Comparison of ENCODE assay signal across 22 cellular contexts in genomic region chr13:34640179-34640929, GRCh38.
DNase-seq lines count a peak whose midpoint lies in the region; ATAC-seq, FAIRE-seq and TF ChIP-seq lines count a peak whose summit lies in the region.
"Had no signal": no experiment of that assay in that cellular context is flagged by ENCODE, and none has a peak within 500 bp of the region (broad histone marks: within the 10 kb centered on the region; RNA-seq: fewer than 3 reads in every experiment).

No MANE protein-coding gene starts in this region.

- no peaks in the 10 kb centered on the region; the same call in 1 of the 2 replicates for H3K23me2 ChIP-seq in H1 (ENCODE audit: low read depth, low read length)

- peak overlapping the region; percentile 44; the same call in 1 of the 2 replicates for H2BK20ac ChIP-seq in H1 (ENCODE audit: low read length)

- H3K9me3 Mint-ChIP-seq in GM23338 = no peaks in the 10 kb centered on the region

- H3K23ac ChIP-seq in H1 (ENCODE audit: insufficient read length) = no peak overlapping the region

- POLR2A ChIA-PET in H1 (lab: Charles Lee; ENCODE audit: partially characterized antibody) (no interaction called here), GM10248 (lab: Yijun Ruan, JAX) (no interaction called here)

- no peak for ATAC-seq in GM23338
- peak; percentile 57 for ATAC-seq in upper lobe of left lung (ENCODE audit: low FRiP score in 2 of 2)
- ATAC-seq: K562 had no signal

- peak overlapping the region; percentile 5; the same call in 1 of the 2 replicates for H3K27ac Mint-ChIP-seq in GM23338

- peaks cover 2% of the 10 kb centered on the region for H3K27me3 Mint-ChIP-seq in GM23338 (ENCODE audit: insufficient read depth, low read depth, poor library complexity)

- H3K14ac ChIP-seq in H1 (ENCODE audit: insufficient read length) = no peak overlapping the region

- no peak overlapping the region for H3K4ac ChIP-seq in H1 (replicated peaks; ENCODE audit: insufficient read length, low read depth, low read length)

- no peak overlapping the region for H2BK5ac ChIP-seq in H1 (ENCODE audit: low read depth, low read length)

- TF ChIP-seq EP300 in H1 (IDR thresholded peaks at IDR 0.05; ENCODE audit: borderline replicate concordance in 1 of 2, low read depth in 2 of 2, low read length in 2 of 2) = no peak
- peak in 1 of 4 donors; percentile 70 for TF ChIP-seq EP300 in upper lobe of left lung (IDR thresholded peaks at IDR 0.05)

- H3K4me1 ChIP-seq in GM23338 (ENCODE audit: insufficient read depth) (peaks cover 18% of the 10 kb centered on the region), H1 (replicated peaks in 1 of 4; ENCODE audit: control insufficient read depth in 3 of 4, insufficient read depth in 4 of 4, low read length in 3 of 4) (peaks cover 0 to 9% (median 4%) of the 10 kb centered on the region in 4 experiments; a peak in 3 of 7 replicates), mesodermal cell (ENCODE audit: control insufficient read depth, insufficient read depth, low read length, poor library complexity, severe bottlenecking) (peaks cover 16% of the 10 kb centered on the region), upper lobe of left lung (peaks cover 0 to 5% (median 0%) of the 10 kb centered on the region in 4 donors)

- CTCF ChIA-PET in H1 (lab: Charles Lee; ENCODE audit: partially characterized antibody) = interaction anchor here (0.6 to 0.8 kb wide), 2 partner anchors 10 to 96 kb away, joined by 3 read pairs; no protein-coding TSS in a partner anchor
- CTCF ChIA-PET in GM10248 (lab: Yijun Ruan, JAX) = interaction anchor here (1.6 kb wide), 1 partner anchor 10 kb away, joined by 3 read pairs; no protein-coding TSS in a partner anchor

- H2AFZ ChIP-seq in GM23338 (peak overlapping the region; percentile 66; the same call in 1 of the 2 replicates), H1 (ENCODE audit: low read length) (no peak overlapping the region)

- no peaks in the 10 kb centered on the region for H3K9me3 ChIP-seq in H1 (ENCODE audit: insufficient read depth in 2 of 2, low read depth in 1 of 2, low read length in 1 of 2)
- H3K9me3 ChIP-seq in mesodermal cell (ENCODE audit: control insufficient read depth, low read length) = no peaks in the 10 kb centered on the region
- H3K9me3 ChIP-seq in upper lobe of left lung = no peaks in the 10 kb centered on the region
- H3K9me3 ChIP-seq: SK-N-SH had no signal

- DNase-seq in GM23338 (ENCODE audit: low spot score) (no peak), H1 (ENCODE audit: low read depth in 1 of 2, low spot score in 2 of 2) (no peak), upper lobe of left lung (peak in 1 of 2 donors; percentile 54), middle frontal gyrus (ENCODE audit: extremely low spot score, low spot score) (no peak), GM10248 (ENCODE audit: extremely low spot score) (no peak), AG20443 (ENCODE audit: low spot score) (no peak)
- DNase-seq: Calu3, GOT3, HCEC 1CT, Kasumi-1, MV-4-11, NCI-H1105, NCI-H1436 treated with DMSO at 0.1 percent for 48 hours, NCI-H1930, NCI-H2107, NCI-H526 treated with DMSO at 0.1 percent for 48 hours, SHP77 treated with DMSO at 0.1 percent for 48 hours, SK-N-SH had no signal

- H2BK15ac ChIP-seq in H1 (ENCODE audit: low read length) = no peak overlapping the region

- no peak overlapping the region for H4K8ac ChIP-seq in H1 (ENCODE audit: extremely low read depth, insufficient read depth, low read length)

- H3K36me3 ChIP-seq in GM23338 (ENCODE audit: insufficient read depth) (no peaks in the 10 kb centered on the region), H1 (ENCODE audit: control insufficient read depth in 2 of 4, insufficient read depth in 4 of 4, low read length in 3 of 4) (no peaks in the 10 kb centered on the region), mesodermal cell (ENCODE audit: control insufficient read depth, insufficient read depth, low read length) (no peaks in the 10 kb centered on the region), upper lobe of left lung (no peaks in the 10 kb centered on the region)

- FAIRE-seq in H1 (lab: Jason Lieb, UNC) = no peak
- FAIRE-seq: HTR-8/SVneo, K562 had no signal

- no peak overlapping the region for H2AK5ac ChIP-seq in H1 (ENCODE audit: low read depth, low read length)

- TF ChIP-seq POLR2A in H1 (IDR thresholded peaks at IDR 0.05; ENCODE audit: control extremely low read depth in 1 of 2, low read depth in 2 of 2, low read length in 2 of 2) (no peak), upper lobe of left lung (IDR thresholded peaks at IDR 0.05) (no peak)

- H3K4me2 ChIP-seq in GM23338 = no peak overlapping the region
- H3K4me2 ChIP-seq in H1 (ENCODE audit: insufficient read depth in 1 of 2, low read depth in 2 of 2, low read length in 2 of 2) = no peak overlapping the region
- H3K4me2 ChIP-seq: SK-N-SH had no signal

- H3K18ac ChIP-seq in H1 (ENCODE audit: extremely low read depth, low read length) = no peak overlapping the region

- H3K27me3 ChIP-seq in GM23338 (ENCODE audit: insufficient read depth) = no peaks in the 10 kb centered on the region
- no peaks in the 10 kb centered on the region for H3K27me3 ChIP-seq in H1 (replicated peaks in 1 of 4; ENCODE audit: control insufficient read depth in 3 of 4, extremely low read depth in 1 of 4, insufficient read depth in 3 of 4, low read length in 3 of 4)
- H3K27me3 ChIP-seq in upper lobe of left lung = no peaks in the 10 kb centered on the region

- no peak overlapping the region for H4K5ac ChIP-seq in H1 (ENCODE audit: insufficient read length, low read depth, low read length)

- 88% methylated on average over 7 of the region's 7 CpGs; no CpG with 5 or more reads in 1 of the 2 experiments for WGBS in H1 (ENCODE audit: extremely low coverage in 1 of 2, insufficient coverage in 1 of 2, insufficient read length in 1 of 2, insufficient replicate concordance in 2 of 2, low coverage in 1 of 2, low lambda C conversion rate in 2 of 2, missing lambda C conversion rate in 1 of 2), 2 experiments
- 64 to 77% methylated on average over 2 to 7 of the region's 7 CpGs for WGBS in mesodermal cell (ENCODE audit: insufficient coverage in 2 of 2), 2 experiments
- 65 to 74% methylated on average over 7 of the region's 7 CpGs for WGBS in upper lobe of left lung, 2 donors

- TF ChIP-seq RAD21 in H1 (IDR thresholded peaks at IDR 0.05 in 1 of 2, conservative IDR thresholded peaks at IDR 0.05 in 1 of 2; ENCODE audit: low read depth in 2 of 2, low read length in 2 of 2) = no peak

- peaks cover 38% of the 10 kb centered on the region for H3K4me1 Mint-ChIP-seq in GM23338

- no peak overlapping the region for H2BK120ac ChIP-seq in H1 (replicated peaks; ENCODE audit: low read depth, low read length)

- H4K20me1 ChIP-seq in GM23338 (replicated peaks; ENCODE audit: insufficient read depth) (no peaks in the 10 kb centered on the region), H1 (replicated peaks in 1 of 2; ENCODE audit: control insufficient read depth in 1 of 2, insufficient read depth in 2 of 2, low read length in 2 of 2) (no peaks in the 10 kb centered on the region)

- H3K27ac ChIP-seq in GM23338 (ENCODE audit: low read depth) = no peak overlapping the region
- H3K27ac ChIP-seq in H1 (ENCODE audit: low read depth, low read length) = no peak overlapping the region
- H3K27ac ChIP-seq in mesodermal cell (ENCODE audit: low read depth, low read length, severe bottlenecking) = peak overlapping the region; percentile 77
- peak overlapping the region in 1 of 4 donors; percentile 8 for H3K27ac ChIP-seq in upper lobe of left lung
- H3K27ac ChIP-seq: RWPE1 had no signal

- H3K9me2 ChIP-seq in GM23338 (ENCODE audit: insufficient read depth) = peaks cover 9% of the 10 kb centered on the region; the same call in 1 of the 2 replicates
- H3K9me2 ChIP-seq: SK-N-SH had no signal

- no peak overlapping the region for H3K56ac ChIP-seq in H1 (replicated peaks; ENCODE audit: insufficient read length, low read depth, low read length)

- H4K91ac ChIP-seq in H1 (replicated peaks; ENCODE audit: insufficient read length, low read length) = no peak overlapping the region

- H3K79me1 ChIP-seq in H1 (ENCODE audit: low read depth, low read length) = no peaks in the 10 kb centered on the region

- no peaks in the 10 kb centered on the region for H3K36me3 Mint-ChIP-seq in GM23338 (ENCODE audit: low read depth)

- no peak overlapping the region for H3K4me3 Mint-ChIP-seq in GM23338

- H3K4me3 ChIP-seq in GM23338 (no peak overlapping the region), H1 (ENCODE audit: extremely low read depth in 1 of 4, insufficient read depth in 2 of 4, low read depth in 3 of 4, low read length in 4 of 4) (no peak overlapping the region), mesodermal cell (ENCODE audit: extremely low read depth, insufficient read depth, low read length, poor library complexity, severe bottlenecking) (no peak overlapping the region), upper lobe of left lung (no peak overlapping the region)
- H3K4me3 ChIP-seq: K562 had no signal

- H3K79me2 ChIP-seq in GM23338 (replicated peaks; ENCODE audit: insufficient read depth) (no peaks in the 10 kb centered on the region), H1 (ENCODE audit: control insufficient read depth in 1 of 2, insufficient read depth in 2 of 2, low read length in 2 of 2) (no peaks in the 10 kb centered on the region)

- H3K9ac ChIP-seq in H1 (replicated peaks in 1 of 4; ENCODE audit: extremely low read depth in 1 of 4, low read depth in 3 of 4, low read length in 3 of 4) = no peak overlapping the region
- H3K9ac ChIP-seq: SK-N-SH had no signal

- no peak overlapping the region for H2BK12ac ChIP-seq in H1 (ENCODE audit: low read depth, low read length)

- TF ChIP-seq CTCF in GM23338 (conservative IDR thresholded peaks at IDR 0.05; ENCODE audit: low read depth in 2 of 2) = no peak
- no peak for TF ChIP-seq CTCF in H1 (IDR thresholded peaks at IDR 0.05; ENCODE audit: control extremely low read depth in 1 of 3, insufficient read depth in 1 of 3, low read depth in 1 of 3, low read length in 3 of 3)
- TF ChIP-seq CTCF in upper lobe of left lung (IDR thresholded peaks at IDR 0.05) = no peak
- TF ChIP-seq CTCF in GM10248 (IDR thresholded peaks at IDR 0.05; ENCODE audit: control extremely low read depth, extremely low read depth, low read depth, missing control alignments) = no peak

- H3F3A ChIP-seq in GM23338 (replicated peaks; ENCODE audit: low read depth) = no peaks in the 10 kb centered on the region

TF ChIP-seq in GM23338, 12 proteins besides CTCF, POLR2A, EP300 and RAD21 (continues in another document):
- TF ChIP-seq EZH2 (IDR thresholded peaks at IDR 0.05; ENCODE audit: low read depth, unreplicated experiment) (no peak), EZH2phosphoT487 (IDR thresholded peaks at IDR 0.05; ENCODE audit: unreplicated experiment) (no peak), ZNF114 (CRISPR knock-in tag; IDR thresholded peaks at IDR 0.05) (no peak), JUNB (IDR thresholded peaks at IDR 0.05; ENCODE audit: unreplicated experiment) (no peak), POLR2AphosphoS5 (IDR thresholded peaks at IDR 0.05; ENCODE audit: low read depth) (no peak)

TF ChIP-seq in H1, 55 proteins besides CTCF, POLR2A, EP300 and RAD21 (continues in another document):
- TF ChIP-seq RXRA (IDR thresholded peaks at IDR 0.05; ENCODE audit: insufficient read depth, low read depth, low read length) (no peak), CHD2 (IDR thresholded peaks at IDR 0.05; ENCODE audit: low read length) (no peak), EGR1 (IDR thresholded peaks at IDR 0.05; ENCODE audit: borderline replicate concordance, low read depth, low read length) (no peak), YY1 (IDR thresholded peaks at IDR 0.05; ENCODE audit: low read depth, low read length) (no peak), SAP30 (IDR thresholded peaks at IDR 0.05; ENCODE audit: insufficient read depth, insufficient replicate concordance, low read length) (no peak)
